12 cellular contexts compared by ENCODE assay signal in the genomic region with DNA sequence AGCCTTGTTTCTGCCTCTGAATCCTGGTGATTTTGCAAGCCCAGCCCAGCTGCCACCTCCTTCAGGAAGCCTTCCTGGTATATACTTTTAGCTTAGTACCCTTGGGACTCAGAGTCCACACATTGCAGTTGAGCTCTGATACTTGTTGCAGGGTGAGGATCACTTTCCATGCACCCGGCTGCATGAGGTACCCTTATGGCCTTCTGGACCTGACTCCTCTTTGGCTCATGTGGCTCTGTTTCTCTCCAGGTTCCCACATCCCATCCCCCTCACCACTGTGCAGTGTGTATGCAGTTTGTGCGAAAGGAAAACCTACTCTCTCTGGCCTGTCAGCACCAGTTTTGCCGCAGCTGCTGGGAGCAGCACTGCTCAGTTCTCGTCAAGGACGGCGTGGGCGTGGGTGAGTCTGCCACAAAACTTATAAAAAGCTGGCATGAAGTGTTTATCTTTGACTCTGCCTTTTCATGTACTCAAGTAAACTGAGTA. TPM values are rescaled to one million over a fixed set of nuclear protein-coding genes. Genes with fewer than 3 reads are reported as not detected.
A peak's percentile ranks its signal among the peaks of the same experiment; 100 is the strongest.
DNase-seq lines count a peak whose midpoint lies in the region; ATAC-seq and TF ChIP-seq lines count a peak whose summit lies in the region.
"Had no signal": no experiment of that assay in that cellular context is flagged by ENCODE, and none has a peak within 500 bp of the region (broad histone marks: within the 10 kb centered on the region; RNA-seq: fewer than 3 reads in every experiment).

No MANE protein-coding gene starts in this region.

- no peaks in the 10 kb centered on the region for H3K79me2 ChIP-seq in H9 (ENCODE audit: insufficient read depth, low read length)
- peaks cover 31% of the 10 kb centered on the region for H3K79me2 ChIP-seq in Karpas-422 (ENCODE audit: low read length)

- TF ChIP-seq CTCF in H9 (conservative IDR thresholded peaks at IDR 0.05) = no peak
- no peak for TF ChIP-seq CTCF in prostate gland (IDR thresholded peaks at IDR 0.05)

- no peak overlapping the region for H2BK12ac ChIP-seq in H9 (ENCODE audit: insufficient read length, low read depth, low read length)

- peak in 1 of 2 donors; percentile 74 for ATAC-seq in activated T-cell treated with anti-CD3 and anti-CD28 coated beads, Interleukin-2, amount 50 U/mL, for 72 hours (replicated peaks in 1 of 2)
- ATAC-seq: gastroesophageal sphincter had no signal

- no peaks in the 10 kb centered on the region for H3K27me3 Mint-ChIP-seq in H9 (ENCODE audit: low read depth)
- H3K27me3 Mint-ChIP-seq in activated T-cell treated with anti-CD3 and anti-CD28 coated beads, Interleukin-2, amount 50 U/mL, for 72 hours (ENCODE audit: low read depth) = no peaks in the 10 kb centered on the region
- H3K27me3 Mint-ChIP-seq: central memory CD8-positive, alpha-beta T cell had no signal

- H3K4me3 ChIP-seq in prostate gland (no peak overlapping the region), Karpas-422 (ENCODE audit: low read length) (no peak overlapping the region)
- H3K4me3 ChIP-seq: gastroesophageal sphincter, sigmoid colon, SJSA1 had no signal

- no peak overlapping the region for H4K8ac ChIP-seq in H9 (replicated peaks; ENCODE audit: insufficient read length, low read depth, low read length)

- WGBS in H9 (ENCODE audit: extremely low coverage, insufficient read length, low lambda C conversion rate) = no CpG with 5 or more reads among the region's 7 CpGs
- 45% methylated on average over 7 of the region's 7 CpGs for WGBS in prostate gland

- H3K23me2 ChIP-seq in H9 (ENCODE audit: insufficient read length, low read depth, low read length, poor library complexity, severe bottlenecking) = no peaks in the 10 kb centered on the region

- no peak overlapping the region for H4K91ac ChIP-seq in H9 (ENCODE audit: insufficient read length, low read depth, low read length)

- no peaks in the 10 kb centered on the region for H3K9me3 Mint-ChIP-seq in H9
- no peaks in the 10 kb centered on the region for H3K9me3 Mint-ChIP-seq in activated T-cell treated with anti-CD3 and anti-CD28 coated beads, Interleukin-2, amount 50 U/mL, for 72 hours
- H3K9me3 Mint-ChIP-seq: central memory CD8-positive, alpha-beta T cell had no signal

- H3K23ac ChIP-seq in H9 (ENCODE audit: insufficient read length, low read depth, low read length) = no peak overlapping the region

- no peaks in the 10 kb centered on the region for H3K9me2 ChIP-seq in Karpas-422 (replicated peaks; ENCODE audit: insufficient read depth, low read length)

- H3K4me1 Mint-ChIP-seq in H9 = peaks cover 18% of the 10 kb centered on the region in 2 experiments
- H3K4me1 Mint-ChIP-seq in activated T-cell treated with anti-CD3 and anti-CD28 coated beads, Interleukin-2, amount 50 U/mL, for 72 hours (ENCODE audit: low read depth) = peaks cover 15% of the 10 kb centered on the region

- no peak overlapping the region for H2BK20ac ChIP-seq in H9 (ENCODE audit: low read depth, low read length, poor library complexity, severe bottlenecking)

- no peak overlapping the region for H3K56ac ChIP-seq in H9 (ENCODE audit: insufficient read length, low read depth, low read length)

- H2BK5ac ChIP-seq in H9 (ENCODE audit: insufficient read length, low read length) = no peak overlapping the region

- no peaks in the 10 kb centered on the region; the same call in 1 of the 2 replicates for H3K27me3 ChIP-seq in H9 (ENCODE audit: insufficient read depth, low read length)
- H3K27me3 ChIP-seq in prostate gland (replicated peaks; ENCODE audit: insufficient read depth) = no peaks in the 10 kb centered on the region
- no peaks in the 10 kb centered on the region for H3K27me3 ChIP-seq in Karpas-422 (ENCODE audit: low read length)
- H3K27me3 ChIP-seq: gastroesophageal sphincter, sigmoid colon, SJSA1 had no signal

- H3K27ac ChIP-seq in H9 (ENCODE audit: insufficient read length, low read depth, low read length) (no peak overlapping the region), prostate gland (peak overlapping the region in 1 of 2 donors; percentile 54), Karpas-422 (ENCODE audit: low read length) (no peak overlapping the region)
- H3K27ac ChIP-seq: gastroesophageal sphincter, sigmoid colon, SJSA1 had no signal

- intact Hi-C loops in prostate gland (cut with DNase I) = no loop called here

- H2BK120ac ChIP-seq in H9 (ENCODE audit: low read depth, low read length, poor library complexity, severe bottlenecking) = no peak overlapping the region

- peak overlapping the region in 2 of 3 experiments; percentile 77 to 96; a peak in 3 of 7 replicates for H3K27ac Mint-ChIP-seq in H9
- H3K27ac Mint-ChIP-seq in activated T-cell treated with anti-CD3 and anti-CD28 coated beads, Interleukin-2, amount 50 U/mL, for 72 hours = no peak overlapping the region

- no peak overlapping the region for H3K4me2 ChIP-seq in H9 (ENCODE audit: insufficient read depth, insufficient read length, low read length)
- H3K4me2 ChIP-seq in Karpas-422 (ENCODE audit: low read depth, low read length, poor library complexity, severe bottlenecking) = no peak overlapping the region

- H2AFZ ChIP-seq in H9 (ENCODE audit: low read length) (no peak overlapping the region), Karpas-422 (ENCODE audit: low read length) (no peak overlapping the region)

- DNase-seq in H9 (no peak), prostate gland (ENCODE audit: low spot score) (peak; percentile 57), NCI-H146 treated with DMSO at 0.1 percent for 48 hours (lab: John Stamatoyannopoulos, UW; ENCODE audit: unreplicated experiment) (no peak), superior temporal gyrus (ENCODE audit: extremely low spot score) (no peak), Karpas-422 (no peak)
- DNase-seq in activated T-cell treated with anti-CD3 and anti-CD28 coated beads, Interleukin-2, amount 50 U/mL, for 72 hours = peak; percentile 12 to 52
- DNase-seq: DMS79, NCI-H526 treated with DMSO at 0.1 percent for 48 hours, sigmoid colon had no signal

- no peak for TF ChIP-seq POLR2A in prostate gland (IDR thresholded peaks at IDR 0.05)

- H4K20me1 ChIP-seq in H9 (ENCODE audit: control insufficient read depth, insufficient read depth, insufficient read length) (no peaks in the 10 kb centered on the region), Karpas-422 (ENCODE audit: insufficient read depth, low read depth, low read length) (0 out of 2 replicates have a peak, but pooled peaks cover 3% of the 10 kb centered on the region)

- no peak overlapping the region for H3K18ac ChIP-seq in H9 (ENCODE audit: insufficient read length, low read depth, low read length)

- H3K9me3 ChIP-seq in H9 (ENCODE audit: control insufficient read depth, low read depth, low read length) = no peaks in the 10 kb centered on the region
- H3K9me3 ChIP-seq in prostate gland = no peaks in the 10 kb centered on the region
- H3K9me3 ChIP-seq in Karpas-422 (ENCODE audit: low read length) = no peaks in the 10 kb centered on the region
- H3K9me3 ChIP-seq: gastroesophageal sphincter, sigmoid colon, SJSA1 had no signal

- H3T11ph ChIP-seq in H9 (ENCODE audit: low read length) = no peak overlapping the region

- no peak overlapping the region for H3K9ac ChIP-seq in H9 (ENCODE audit: extremely low read depth, insufficient read length, low read length)
- H3K9ac ChIP-seq in Karpas-422 (ENCODE audit: low read length) = no peak overlapping the region

- H3K4me1 ChIP-seq in H9 (ENCODE audit: insufficient read depth, low read length) = peaks cover 8% of the 10 kb centered on the region; the same call in 1 of the 2 replicates
- no peaks in the 10 kb centered on the region for H3K4me1 ChIP-seq in prostate gland (replicated peaks)
- H3K4me1 ChIP-seq in Karpas-422 (ENCODE audit: low read length) = no peaks in the 10 kb centered on the region
- H3K4me1 ChIP-seq: gastroesophageal sphincter, sigmoid colon, SJSA1 had no signal

- H2BK15ac ChIP-seq in H9 (ENCODE audit: low read depth, low read length) = no peak overlapping the region

- H3K4ac ChIP-seq in H9 (ENCODE audit: low read depth, low read length) = no peak overlapping the region

- no peak overlapping the region for H3K14ac ChIP-seq in H9 (ENCODE audit: insufficient read depth, low read length)

- no peak overlapping the region for H2AK5ac ChIP-seq in H9 (ENCODE audit: insufficient read length, low read length)

- no peaks in the 10 kb centered on the region for H3K79me1 ChIP-seq in H9 (ENCODE audit: insufficient read depth, low read depth, low read length, poor library complexity, severe bottlenecking)

- peaks cover 37 to 81% (median 60%) of the 10 kb centered on the region in 3 experiments; a peak in 6 of 7 replicates for H3K36me3 Mint-ChIP-seq in H9 (ENCODE audit: insufficient read depth in 1 of 3, low read depth in 3 of 3)
- peaks cover 2 to 37% of the 10 kb centered on the region in 2 donors for H3K36me3 Mint-ChIP-seq in activated T-cell treated with anti-CD3 and anti-CD28 coated beads, Interleukin-2, amount 50 U/mL, for 72 hours (ENCODE audit: insufficient read depth in 2 of 2)

- H3K36me3 ChIP-seq in prostate gland (peaks cover 8 to 12% of the 10 kb centered on the region in 2 donors), Karpas-422 (ENCODE audit: insufficient read depth, low read length) (peaks cover 47% of the 10 kb centered on the region; the same call in 1 of the 2 replicates)

- H3K4me3 Mint-ChIP-seq in H9 = no peak overlapping the region
- peak overlapping the region in 1 of 2 donors; percentile 43 for H3K4me3 Mint-ChIP-seq in activated T-cell treated with anti-CD3 and anti-CD28 coated beads, Interleukin-2, amount 50 U/mL, for 72 hours
- H3K4me3 Mint-ChIP-seq: central memory CD8-positive, alpha-beta T cell had no signal

- no peak overlapping the region for H4K5ac ChIP-seq in H9 (ENCODE audit: insufficient read length, low read depth, low read length)

RNA-seq across cellular contexts. Expression of gene P4HTM, which starts 23.1 kb away (rescaled TPM):
- total RNA-seq in H9 (2021) (34.5 and 36.0 TPM in 2 replicates), prostate gland (100 to 1,000 TPM in 1 of 2 donors, 10 to 100 TPM in 1; 56.0 to 101 TPM)
- 10 to 100 TPM; 42.0 to 45.7 TPM for total RNA-seq in activated T-cell treated with anti-CD3 and anti-CD28 coated beads, Interleukin-2, amount 50 U/mL, for 72 hours
- 36.1 and 86.7 TPM in 2 replicates for total RNA-seq in Karpas-422 (2014; rRNA removed; shearing (Covaris generic); ENCODE audit: low replicate concordance)

RNA-seq across cellular contexts. Expression of gene WDR6, which starts 40.3 kb away (rescaled TPM):
- total RNA-seq in H9 (2021) = 282 and 298 TPM in 2 replicates
- 100 to 1,000 TPM; 145 to 159 TPM for total RNA-seq in activated T-cell treated with anti-CD3 and anti-CD28 coated beads, Interleukin-2, amount 50 U/mL, for 72 hours
- 100 to 1,000 TPM; 128 to 223 TPM for total RNA-seq in prostate gland
- 82.1 and 110 TPM in 2 replicates for total RNA-seq in Karpas-422 (2014; rRNA removed; shearing (Covaris generic); ENCODE audit: low replicate concordance)

RNA-seq across cellular contexts. Expression of gene ARIH2, which starts 48.3 kb away (rescaled TPM):
- total RNA-seq in H9 (2021) (114 and 122 TPM in 2 replicates), prostate gland (100 to 1,000 TPM in 1 of 2 donors, 10 to 100 TPM in 1; 70.9 to 125 TPM)
- total RNA-seq in activated T-cell treated with anti-CD3 and anti-CD28 coated beads, Interleukin-2, amount 50 U/mL, for 72 hours = 100 to 1,000 TPM; 174 to 183 TPM
- 86.4 and 113 TPM in 2 replicates for total RNA-seq in Karpas-422 (2014; rRNA removed; shearing (Covaris generic); ENCODE audit: low replicate concordance)

RNA-seq across cellular contexts. Expression of gene DALRD3, which starts 51.5 kb away (rescaled TPM):
- total RNA-seq in H9 (2021) (27.1 and 32.3 TPM in 2 replicates), prostate gland (10 to 100 TPM; 50.2 to 60.3 TPM)
- total RNA-seq in activated T-cell treated with anti-CD3 and anti-CD28 coated beads, Interleukin-2, amount 50 U/mL, for 72 hours = 10 to 100 TPM; 24.8 to 29.8 TPM
- 44.8 and 53.4 TPM in 2 replicates for total RNA-seq in Karpas-422 (2014; rRNA removed; shearing (Covaris generic); ENCODE audit: low replicate concordance)

RNA-seq across cellular contexts. Expression of gene NDUFAF3, which starts 55.0 kb away (rescaled TPM):
- total RNA-seq in H9 (2021) (39.9 and 40.7 TPM in 2 replicates), prostate gland (100 to 1,000 TPM; 168 to 183 TPM)
- total RNA-seq in activated T-cell treated with anti-CD3 and anti-CD28 coated beads, Interleukin-2, amount 50 U/mL, for 72 hours = 10 to 100 TPM; 31.9 to 35.1 TPM
- total RNA-seq in Karpas-422 (2014; rRNA removed; shearing (Covaris generic); ENCODE audit: low replicate concordance) = 228 and 279 TPM in 2 replicates

Comparison
In these comparisons a context has a peak if more than half of its experiments do, and no peak if none do; other contexts are left out.
1. DNase-seq: peak in activated T-cell treated with anti-CD3 and anti-CD28 coated beads, Interleukin-2, amount 50 U/mL, for 72 hours (2 of 2) and prostate gland (single experiment); none in H9 (single experiment), NCI-H146 treated with DMSO at 0.1 percent for 48 hours (single experiment), superior temporal gyrus (single experiment) and Karpas-422 (single experiment).